Comparison of ENCODE assay signal across 21 cellular contexts in genomic region chr7:93320856-93321255, GRCh38.
DNase-seq lines count a peak whose midpoint lies in the region; ATAC-seq, FAIRE-seq and TF ChIP-seq lines count a peak whose summit lies in the region.
"Had no signal": no experiment of that assay in that cellular context is flagged by ENCODE, and none has a peak within 500 bp of the region (broad histone marks: within the 10 kb centered on the region; RNA-seq: fewer than 3 reads in every experiment).

No MANE protein-coding gene starts in this region.

- H3K27me3 ChIP-seq in GM12878 (replicated peaks in 1 of 2; ENCODE audit: control insufficient read depth in 2 of 2, insufficient read depth in 2 of 2, low read length in 1 of 2) (no peaks in the 10 kb centered on the region), K562 (ENCODE audit: control insufficient read depth in 2 of 2, insufficient read depth in 2 of 2, low read length in 2 of 2) (no peaks in the 10 kb centered on the region), testis (no peaks in the 10 kb centered on the region)
- H3K27me3 ChIP-seq: BLaER1 treated with 17β-estradiol and CSF1 and Interleukin-3, amounts not matched to agents 10 nM and 100 nM had no signal

- POLR2A ChIA-PET in GM12878 (lab: Charles Lee) (no interaction called here), K562 (lab: Yijun Ruan, JAX) (no interaction called here)

- H3K36me3 ChIP-seq in GM12878 (ENCODE audit: control insufficient read depth in 2 of 2, insufficient read depth in 2 of 2, low read length in 1 of 2) (no peaks in the 10 kb centered on the region; a peak in 1 of 4 replicates), K562 (ENCODE audit: control insufficient read depth, insufficient read depth, low read length) (no peaks in the 10 kb centered on the region; the same call in 2 of the 3 replicates), testis (ENCODE audit: low read depth, missing control alignments) (no peaks in the 10 kb centered on the region)

- RAD21 ChIA-PET in GM12878 (lab: Charles Lee; ENCODE audit: unreplicated experiment): no interaction called here

- no peaks in the 10 kb centered on the region for H3K79me2 ChIP-seq in GM12878 (ENCODE audit: control insufficient read depth, insufficient read depth, low read length)
- no peaks in the 10 kb centered on the region for H3K79me2 ChIP-seq in K562 (ENCODE audit: control insufficient read depth, insufficient read depth, low read length)

- ATAC-seq in GM12878 (no peak), K562 (no peak), HG03108 (IDR thresholded peaks at IDR 0.05; ENCODE audit: unreplicated experiment) (no peak)
- ATAC-seq: CD8-positive, alpha-beta T cell had no signal

- TF ChIP-seq RAD21 in GM12878 (IDR thresholded peaks at IDR 0.05; ENCODE audit: insufficient read depth, low read depth, low read length) (no peak), K562 (CRISPR knock-in tag; conservative IDR thresholded peaks at IDR 0.05 in 1 of 2, IDR thresholded peaks at IDR 0.05 in 1 of 2) (no peak)

- WGBS in GM12878 (ENCODE audit: insufficient coverage, insufficient replicate concordance, low lambda C conversion rate, missing lambda C conversion rate): 98% methylated on average over 3 of the region's 3 CpGs
- WGBS in K562 (ENCODE audit: insufficient coverage, low coverage, missing lambda C conversion rate): 56% methylated on average over 3 of the region's 3 CpGs
- 61 to 71% methylated on average over 3 of the region's 3 CpGs for WGBS in testis, 2 donors

- in situ Hi-C loops in GM12878 (cut with MboI) (no loop called here), K562 (cut with MboI) (no loop called here)

- no peaks in the 10 kb centered on the region for H3K9me1 ChIP-seq in K562 (ENCODE audit: control insufficient read depth, insufficient read depth, low read length)

- TF ChIP-seq EP300 in GM12878 (IDR thresholded peaks at IDR 0.05; ENCODE audit: borderline replicate concordance in 1 of 2, control insufficient read depth in 1 of 2, low read depth in 2 of 2, low read length in 2 of 2) (no peak), K562 (IDR thresholded peaks at IDR 0.05; ENCODE audit: low read length) (no peak)

- no peaks in the 10 kb centered on the region for H3K9me3 ChIP-seq in GM12878 (replicated peaks; ENCODE audit: control insufficient read depth, insufficient read depth, low read length)
- no peaks in the 10 kb centered on the region for H3K9me3 ChIP-seq in K562 (replicated peaks; ENCODE audit: control insufficient read depth, insufficient read depth, low read depth, low read length)
- H3K9me3 ChIP-seq in testis: no peaks in the 10 kb centered on the region
- H3K9me3 ChIP-seq: Caco-2 had no signal

- peak; percentile 31 for FAIRE-seq in GM12878 (lab: Jason Lieb, UNC)
- no peak for FAIRE-seq in K562 (lab: Jason Lieb, UNC)
- FAIRE-seq: A204.1, D721Med, G401.6, GM12892, GM18507 had no signal

- CTCF ChIA-PET in GM12878 (lab: Yijun Ruan, JAX) (interaction anchor here (1.0 kb wide), 1 partner anchor 9 kb away, joined by 3 read pairs; no protein-coding TSS in a partner anchor), K562 (lab: Yijun Ruan, JAX; ENCODE audit: low intra/inter-chr PET ratio) (no interaction called here)

- H3K4me2 ChIP-seq in GM12878 (ENCODE audit: control insufficient read depth, insufficient read depth) (no peak overlapping the region), K562 (ENCODE audit: insufficient read depth, low read length) (no peak overlapping the region)
- H3K4me2 ChIP-seq: BLaER1 treated with 17β-estradiol and CSF1 and Interleukin-3, amounts not matched to agents 10 nM and 100 nM had no signal

- H2AFZ ChIP-seq in GM12878 (ENCODE audit: control insufficient read depth, low read depth, low read length) (no peak overlapping the region), K562 (ENCODE audit: low read depth, low read length) (no peak overlapping the region)

- SMC1A ChIA-PET in GM12878 (lab: Charles Lee; ENCODE audit: uncharacterized antibody, unreplicated experiment): no interaction called here

- BruUV-seq in GM12878 (replicated peaks; lab: Mats Ljungman, UMichigan) (no TSS peak), K562 (replicated peaks; lab: Mats Ljungman, UMichigan) (no TSS peak)

- no peaks in the 10 kb centered on the region for H3K4me1 ChIP-seq in GM12878 (ENCODE audit: control insufficient read depth, insufficient read depth, low read length)
- H3K4me1 ChIP-seq in K562 (replicated peaks in 1 of 2; ENCODE audit: control insufficient read depth in 2 of 2, insufficient read depth in 2 of 2, low read length in 2 of 2): no peaks in the 10 kb centered on the region
- no peaks in the 10 kb centered on the region for H3K4me1 ChIP-seq in testis
- H3K4me1 ChIP-seq: Caco-2 had no signal

- TF ChIP-seq CTCF in GM12878 (IDR thresholded peaks at IDR 0.05 in 2 of 3, conservative IDR thresholded peaks at IDR 0.05 in 1 of 3; ENCODE audit: control insufficient read depth in 2 of 3, extremely low read depth in 1 of 3, insufficient read depth in 1 of 3, low read depth in 3 of 3, low read length in 3 of 3) (no peak), K562 (IDR thresholded peaks at IDR 0.05 in 2 of 3, conservative IDR thresholded peaks at IDR 0.05 in 1 of 3; ENCODE audit: insufficient read depth in 2 of 3, low read depth in 1 of 3, low read length in 3 of 3) (no peak), testis (IDR thresholded peaks at IDR 0.05) (no peak)

- TF ChIP-seq POLR2A in GM12878 (IDR thresholded peaks at IDR 0.05; ENCODE audit: low read depth, low read length) (no peak), K562 (conservative IDR thresholded peaks at IDR 0.05) (no peak), testis (IDR thresholded peaks at IDR 0.05) (no peak)

- H4K20me1 ChIP-seq in GM12878 (ENCODE audit: control insufficient read depth, insufficient read depth) (no peaks in the 10 kb centered on the region), K562 (replicated peaks; ENCODE audit: control insufficient read depth, insufficient read depth, low read length) (no peaks in the 10 kb centered on the region)
- H4K20me1 ChIP-seq: BLaER1 treated with 17β-estradiol and CSF1 and Interleukin-3, amounts not matched to agents 10 nM and 100 nM had no signal

- DNase-seq in GM12878 (ENCODE audit: low read depth, low spot score) (no peak), K562 (ENCODE audit: extremely low read depth in 1 of 4, low spot score in 3 of 4) (no peak), testis (no peak), putamen (ENCODE audit: low spot score) (no peak)
- DNase-seq: 8988T; ACHN; AML-193; Caco-2; Calu3; CD4-positive, alpha-beta T cell; CD8-positive, alpha-beta T cell; DMS79 treated with DMSO at 0.1 percent for 48 hours; GF-D8 had no signal

- H3K9ac ChIP-seq in GM12878 (ENCODE audit: control insufficient read depth, insufficient read depth, low read length) (no peak overlapping the region), K562 (ENCODE audit: insufficient read depth in 1 of 2, low read depth in 2 of 2, low read length in 2 of 2) (no peak overlapping the region)
- H3K9ac ChIP-seq: BLaER1 treated with 17β-estradiol and CSF1 and Interleukin-3, amounts not matched to agents 10 nM and 100 nM had no signal

- intact Hi-C loops in GM12878 (cut with micrococcal nuclease; ENCODE audit: unreplicated experiment): no loop called here
- intact Hi-C loops in K562 (cut with micrococcal nuclease): no loop called here
- intact Hi-C loops in testis (cut with DNase I; ENCODE audit: low total_unique reads): no loop called here

- H3K4me3 ChIP-seq in GM12878: no peak overlapping the region
- H3K4me3 ChIP-seq in K562: no peak overlapping the region
- H3K4me3 ChIP-seq in testis: peak overlapping the region; percentile 13 to 34
- H3K4me3 ChIP-seq: BLaER1 treated with 17β-estradiol and CSF1 and Interleukin-3, amounts not matched to agents 10 nM and 100 nM had no signal

- H3K27ac ChIP-seq in GM12878 (ENCODE audit: control insufficient read depth, insufficient read depth): no peak overlapping the region
- H3K27ac ChIP-seq in K562 (ENCODE audit: extremely low read depth, low read depth, low read length): no peak overlapping the region
- no peak overlapping the region for H3K27ac ChIP-seq in testis
- H3K27ac ChIP-seq: BLaER1 treated with 17β-estradiol and CSF1 and Interleukin-3, amounts not matched to agents 10 nM and 100 nM; C4-2B had no signal

TF ChIP-seq in GM12878, 131 proteins besides CTCF, POLR2A, EP300 and RAD21 (continues in another document):
- no peak for TF ChIP-seq YBX1 (IDR thresholded peaks at IDR 0.05)
- no peak for TF ChIP-seq IRF5 (IDR thresholded peaks at IDR 0.05; ENCODE audit: borderline replicate concordance)

Comparison
In these comparisons a context has a peak if more than half of its experiments do, and no peak if none do; other contexts are left out.
1. H3K4me3 ChIP-seq: peak in testis (2 of 2); none in GM12878 (single experiment) and K562 (single experiment).
2. Of the 99 proteins assayed by ChIP-seq in both K562 and GM12878: peak only in K562: none; only in GM12878: none; in both: ZBTB40; in neither: 98.